Comparison of ENCODE assay signal across 12 cellular contexts in genomic region chr7:41701068-41701467, GRCh38. TPM values are rescaled to one million over a fixed set of nuclear protein-coding genes. Genes with fewer than 3 reads are reported as not detected.
DNase-seq lines count a peak whose midpoint lies in the region; ATAC-seq and TF ChIP-seq lines count a peak whose summit lies in the region.
"Had no signal": no experiment of that assay in that cellular context is flagged by ENCODE, and none has a peak within 500 bp of the region (broad histone marks: within the 10 kb centered on the region; RNA-seq: fewer than 3 reads in every experiment).

No MANE protein-coding gene starts in this region.

- H3K27ac Mint-ChIP-seq in dendritic cell treated with granulocyte-macrophage colony-stimulating factor and Interleukin-4, amounts not matched to agents 40 ng/mL and 50 ng/mL, for 4 days, result peak overlapping the region; percentile 10
- H3K27ac Mint-ChIP-seq in activated T-helper 17 cell treated with anti-CD3 and anti-CD28 coated beads, Interleukin-2, amount 50 U/mL, for 72 hours, result no peak overlapping the region
- H3K27ac Mint-ChIP-seq: activated naive CD8-positive, alpha-beta T cell; stimulated activated naive CD8-positive, alpha-beta T cell treated with anti-CD3 and anti-CD28 coated beads, Interleukin-15, amount 100 ng/mL, for 72 hours had no signal

- intact Hi-C loops in dendritic cell treated with granulocyte-macrophage colony-stimulating factor and Interleukin-4, amounts not matched to agents 40 ng/mL and 50 ng/mL, for 4 days (cut with micrococcal nuclease), result loop anchor here (5.0 to 10.0 kb wide), 2 partner anchors 56 to 694 kb away; no protein-coding TSS in a partner anchor
- intact Hi-C loops in thyroid gland (cut with DNase I) (no loop called here), transverse colon (cut with DNase I; ENCODE audit: low total_unique reads) (no loop called here)

- 42 to 48% methylated on average over 4 of the region's 4 CpGs for WGBS in thyroid gland, 2 donors
- WGBS in transverse colon (ENCODE audit: low coverage in 1 of 2), 2 donors, result 20 to 70% methylated on average over 2 to 4 of the region's 4 CpGs

- TF ChIP-seq EP300 in transverse colon (IDR thresholded peaks at IDR 0.05; ENCODE audit: low read depth), result no peak

- TF ChIP-seq CTCF in kidney epithelial cell (IDR thresholded peaks at IDR 0.05; ENCODE audit: insufficient read depth, low read length, poor library complexity, severe bottlenecking), result no peak
- TF ChIP-seq CTCF in thyroid gland (IDR thresholded peaks at IDR 0.05), result no peak
- TF ChIP-seq CTCF in transverse colon (IDR thresholded peaks at IDR 0.05), result no peak
- no peak for TF ChIP-seq CTCF in GM20000 (IDR thresholded peaks at IDR 0.05; ENCODE audit: extremely low read depth, missing control alignments)

- H3K27ac ChIP-seq in thyroid gland, result peak overlapping the region; percentile 67 to 85 (median 81)
- no peak overlapping the region for H3K27ac ChIP-seq in transverse colon

- H3K36me3 ChIP-seq in NT2/D1 (ENCODE audit: insufficient read depth, insufficient read length, low read length) (no peaks in the 10 kb centered on the region), kidney epithelial cell (ENCODE audit: control insufficient read depth, insufficient read depth, low read length) (no peaks in the 10 kb centered on the region), thyroid gland (no peaks in the 10 kb centered on the region), transverse colon (no peaks in the 10 kb centered on the region)
- H3K36me3 ChIP-seq: ovary had no signal

- in situ Hi-C loops in transverse colon (cut with MboI; ENCODE audit: low pct_ligation_motif_present in 1 of 4, low pct_unique_long_range_greater_than_20kb in 1 of 4, low sequenced_read_pairs in 3 of 4), result loop anchor here in 3 of 4 donors (25.0 kb wide), 2 partner anchors 1364 to 1464 kb away; no protein-coding TSS in a partner anchor

- no peaks in the 10 kb centered on the region for H3K9me3 ChIP-seq in NT2/D1 (ENCODE audit: insufficient read depth, low read length)
- H3K9me3 ChIP-seq in thyroid gland, result no peaks in the 10 kb centered on the region
- H3K9me3 ChIP-seq in transverse colon, result no peaks in the 10 kb centered on the region
- H3K9me3 ChIP-seq: ovary had no signal

- no peaks in the 10 kb centered on the region for H3K9me3 Mint-ChIP-seq in dendritic cell treated with granulocyte-macrophage colony-stimulating factor and Interleukin-4, amounts not matched to agents 40 ng/mL and 50 ng/mL, for 4 days
- no peaks in the 10 kb centered on the region for H3K9me3 Mint-ChIP-seq in activated T-helper 17 cell treated with anti-CD3 and anti-CD28 coated beads, Interleukin-2, amount 50 U/mL, for 72 hours
- H3K9me3 Mint-ChIP-seq: stimulated activated naive CD8-positive, alpha-beta T cell treated with anti-CD3 and anti-CD28 coated beads, Interleukin-15, amount 100 ng/mL, for 72 hours had no signal

- H3K4me1 Mint-ChIP-seq in dendritic cell treated with granulocyte-macrophage colony-stimulating factor and Interleukin-4, amounts not matched to agents 40 ng/mL and 50 ng/mL, for 4 days (ENCODE audit: low read depth), result peaks cover 53% of the 10 kb centered on the region
- no peaks in the 10 kb centered on the region for H3K4me1 Mint-ChIP-seq in activated T-helper 17 cell treated with anti-CD3 and anti-CD28 coated beads, Interleukin-2, amount 50 U/mL, for 72 hours

- DNase-seq in NT2/D1 (ENCODE audit: low read depth, low spot score) (no peak), kidney epithelial cell (ENCODE audit: low read depth) (no peak), thyroid gland (no peak), transverse colon (no peak), GM20000 (ENCODE audit: low spot score) (no peak)
- DNase-seq: stimulated activated CD4-positive, alpha-beta T cell treated with anti-CD3 and anti-CD28 coated beads, Interleukin-4, amount 100 ng/mL, for 24 hours; stimulated activated naive CD8-positive, alpha-beta T cell treated with anti-CD3 and anti-CD28 coated beads, Interleukin-15, amount 100 ng/mL, for 72 hours had no signal

- H3K9ac ChIP-seq in NT2/D1 (ENCODE audit: insufficient read length, low read depth), result peak overlapping the region; percentile 21

- H3K4me3 ChIP-seq in NT2/D1 (ENCODE audit: insufficient read length, low read depth) (peak overlapping the region; percentile 30), kidney epithelial cell (ENCODE audit: low read depth, low read length) (peak overlapping the region; percentile 55), thyroid gland (replicated peaks in 1 of 3) (no peak overlapping the region), transverse colon (no peak overlapping the region)

- no peak for TF ChIP-seq POLR2A in thyroid gland (IDR thresholded peaks at IDR 0.05)
- no peak for TF ChIP-seq POLR2A in transverse colon (IDR thresholded peaks at IDR 0.05)

- H3K36me3 Mint-ChIP-seq in dendritic cell treated with granulocyte-macrophage colony-stimulating factor and Interleukin-4, amounts not matched to agents 40 ng/mL and 50 ng/mL, for 4 days (ENCODE audit: low read depth), result peaks cover 5% of the 10 kb centered on the region
- H3K36me3 Mint-ChIP-seq in activated T-helper 17 cell treated with anti-CD3 and anti-CD28 coated beads, Interleukin-2, amount 50 U/mL, for 72 hours (ENCODE audit: low read depth), result no peaks in the 10 kb centered on the region
- H3K36me3 Mint-ChIP-seq: activated naive CD8-positive, alpha-beta T cell had no signal

- ATAC-seq in activated T-helper 17 cell treated with anti-CD3 and anti-CD28 coated beads, Interleukin-2, amount 50 U/mL, for 72 hours (replicated peaks), result no peak
- ATAC-seq in HG03175 (IDR thresholded peaks at IDR 0.05; ENCODE audit: unreplicated experiment), result no peak
- ATAC-seq: stimulated activated naive CD8-positive, alpha-beta T cell treated with anti-CD3 and anti-CD28 coated beads, Interleukin-15, amount 100 ng/mL, for 72 hours had no signal

- no peak overlapping the region for H3K4me3 Mint-ChIP-seq in dendritic cell treated with granulocyte-macrophage colony-stimulating factor and Interleukin-4, amounts not matched to agents 40 ng/mL and 50 ng/mL, for 4 days
- no peak overlapping the region for H3K4me3 Mint-ChIP-seq in activated T-helper 17 cell treated with anti-CD3 and anti-CD28 coated beads, Interleukin-2, amount 50 U/mL, for 72 hours
- H3K4me3 Mint-ChIP-seq: stimulated activated naive CD8-positive, alpha-beta T cell treated with anti-CD3 and anti-CD28 coated beads, Interleukin-15, amount 100 ng/mL, for 72 hours had no signal

- H3K27me3 ChIP-seq in NT2/D1 (ENCODE audit: insufficient read depth, insufficient read length), result peaks cover 28% of the 10 kb centered on the region
- H3K27me3 ChIP-seq in kidney epithelial cell (ENCODE audit: control insufficient read depth, insufficient read depth, low read length), result no peaks in the 10 kb centered on the region
- no peaks in the 10 kb centered on the region for H3K27me3 ChIP-seq in thyroid gland
- peaks cover 14% of the 10 kb centered on the region for H3K27me3 ChIP-seq in transverse colon
- H3K27me3 ChIP-seq: ovary had no signal

- peaks cover 36% of the 10 kb centered on the region for H3K27me3 Mint-ChIP-seq in dendritic cell treated with granulocyte-macrophage colony-stimulating factor and Interleukin-4, amounts not matched to agents 40 ng/mL and 50 ng/mL, for 4 days
- peaks cover 43% of the 10 kb centered on the region for H3K27me3 Mint-ChIP-seq in activated T-helper 17 cell treated with anti-CD3 and anti-CD28 coated beads, Interleukin-2, amount 50 U/mL, for 72 hours

- H3K4me1 ChIP-seq in NT2/D1 (ENCODE audit: insufficient read depth, insufficient read length) (peaks cover 5% of the 10 kb centered on the region), thyroid gland (peaks cover 15 to 31% of the 10 kb centered on the region in 2 donors), transverse colon (peaks cover 0 to 18% (median 7%) of the 10 kb centered on the region in 4 donors)

RNA-seq across cellular contexts. Expression of gene INHBA, which starts 1.8 kb away (rescaled TPM):
- total RNA-seq in kidney epithelial cell, result 76.1 and 77.1 TPM in 2 replicates
- 1 to 10 TPM; 1.3 to 3.0 (median 1.5) TPM for total RNA-seq in thyroid gland
- not detected for total RNA-seq in activated T-helper 17 cell treated with anti-CD3 and anti-CD28 coated beads, Interleukin-2, amount 50 U/mL, for 72 hours
- 1 to 10 TPM in 1 of 4 donors, under 1 TPM in 2, not detected in 1; 0.14 to 1.1 (median 1.00) TPM for total RNA-seq in transverse colon

Comparison
In these comparisons a context has a peak if more than half of its experiments do, and no peak if none do; other contexts are left out.
1. H3K4me3 ChIP-seq: peak in NT2/D1 (single experiment) and kidney epithelial cell (single experiment); none in thyroid gland (0 of 3) and transverse colon (0 of 4).
2. H3K27ac ChIP-seq: peak in thyroid gland (3 of 3); none in transverse colon (0 of 4).
3. RNA of gene INHBA, which starts 1.8 kb away (total RNA-seq): 76.1 to 77.1 TPM in kidney epithelial cell; 1.3 to 3.0 TPM in thyroid gland, 0.14 to 1.1 TPM in transverse colon and not detected in activated T-helper 17 cell treated with anti-CD3 and anti-CD28 coated beads, Interleukin-2, amount 50 U/mL, for 72 hours; every median in the first group is over 10 times any median in the second.